Comparison of ENCODE assay signal across 27 cellular contexts in genomic region chr15:40534371-40534770, GRCh38.
"Had no signal": no experiment of that assay in that cellular context is flagged by ENCODE, and none has a peak within 500 bp of the region (broad histone marks: within the 10 kb centered on the region; RNA-seq: fewer than 3 reads in every experiment).

No MANE protein-coding gene starts in this region.

- H2AFZ ChIP-seq: PC-9 had no signal

- DNase-seq: activated CD4-positive, alpha-beta memory T cell treated with anti-CD3 and anti-CD28 coated beads, Interleukin-2, amount 10 ng/mL, durations not matched to agents 7 days and 5 days; activated CD4-positive, alpha-beta T cell treated with anti-CD3 and anti-CD28 coated beads for 36 hours; activated CD4-positive, alpha-beta T cell treated with anti-CD3 and anti-CD28 coated beads, Interleukin-2, amount 50 U/mL, for 1 hour; activated gamma-delta T cell treated with Interleukin-2 at 50 U/mL for 16 hours; activated naive CD4-positive, alpha-beta T cell treated with anti-CD3 and anti-CD28 coated beads, Interleukin-2, amount 50 U/mL, for 16 hours; activated naive CD8-positive, alpha-beta T cell treated with anti-CD3 and anti-CD28 coated beads, Interleukin-2, amount 10 ng/mL, durations not matched to agents 7 days and 5 days; activated T-cell treated with anti-CD3 and anti-CD28 coated beads for 4 hours; activated T-cell treated with anti-CD3 and anti-CD28 coated beads, Interleukin-2, amount 50 U/mL, for 48 hours; anterior cingulate cortex; cerebellar nuclear complex; NCI-H1092 treated with DMSO at 0.1 percent for 48 hours; NCI-H1417 treated with DMSO at 0.1 percent for 48 hours; NCI-H1694; NCI-H2029; NCI-H345; NCI-H510A; NCI-H69; NK-92 treated with Interleukin-12 subunit alpha and Interleukin-12 subunit beta, amount 100 ng/mL, for 24 hours; PC-9; SIG-M5; T-helper 1 cell had no signal

- H3K27ac Mint-ChIP-seq: activated CD4-positive, alpha-beta memory T cell treated with anti-CD3 and anti-CD28 coated beads, Interleukin-2, amount 10 ng/mL, durations not matched to agents 7 days and 5 days; activated CD4-positive, alpha-beta T cell treated with anti-CD3 and anti-CD28 coated beads for 36 hours; activated naive CD8-positive, alpha-beta T cell treated with anti-CD3 and anti-CD28 coated beads, Interleukin-2, amount 10 ng/mL, durations not matched to agents 7 days and 5 days; activated T-helper 17 cell treated with anti-CD3 and anti-CD28 coated beads, Interleukin-2, amount 50 U/mL, for 72 hours; IgD-negative memory B cell; T-helper 2 cell treated with Interferon-gamma antibody and Interleukin-4, amounts not matched to agents 5 μg/mL and 100 μg/mL, for 36 hours had no signal

- H3K27me3 Mint-ChIP-seq: activated CD4-positive, alpha-beta memory T cell treated with anti-CD3 and anti-CD28 coated beads, Interleukin-2, amount 10 ng/mL, durations not matched to agents 7 days and 5 days; activated CD4-positive, alpha-beta T cell treated with anti-CD3 and anti-CD28 coated beads for 36 hours; activated naive CD8-positive, alpha-beta T cell treated with anti-CD3 and anti-CD28 coated beads, Interleukin-2, amount 10 ng/mL, durations not matched to agents 7 days and 5 days; activated T-helper 17 cell treated with anti-CD3 and anti-CD28 coated beads, Interleukin-2, amount 50 U/mL, for 72 hours; IgD-negative memory B cell had no signal

- H3K4me1 Mint-ChIP-seq: activated CD4-positive, alpha-beta memory T cell treated with anti-CD3 and anti-CD28 coated beads, Interleukin-2, amount 10 ng/mL, durations not matched to agents 7 days and 5 days; activated CD4-positive, alpha-beta T cell treated with anti-CD3 and anti-CD28 coated beads for 36 hours; activated naive CD8-positive, alpha-beta T cell treated with anti-CD3 and anti-CD28 coated beads, Interleukin-2, amount 10 ng/mL, durations not matched to agents 7 days and 5 days had no signal

- ATAC-seq: activated CD4-positive, alpha-beta T cell treated with anti-CD3 and anti-CD28 coated beads for 36 hours; activated T-helper 17 cell treated with anti-CD3 and anti-CD28 coated beads, Interleukin-2, amount 50 U/mL, for 72 hours had no signal

- H3K9ac ChIP-seq: KMS-11 had no signal

- H3K36me3 ChIP-seq: adrenal gland had no signal

- H3K4me3 ChIP-seq: adrenal gland, PC-9, SK-N-MC had no signal

- H3K9me3 Mint-ChIP-seq: activated CD4-positive, alpha-beta memory T cell treated with anti-CD3 and anti-CD28 coated beads, Interleukin-2, amount 10 ng/mL, durations not matched to agents 7 days and 5 days; activated naive CD8-positive, alpha-beta T cell treated with anti-CD3 and anti-CD28 coated beads, Interleukin-2, amount 10 ng/mL, durations not matched to agents 7 days and 5 days; activated T-helper 17 cell treated with anti-CD3 and anti-CD28 coated beads, Interleukin-2, amount 50 U/mL, for 72 hours; IgD-negative memory B cell; T-helper 2 cell treated with Interferon-gamma antibody and Interleukin-4, amounts not matched to agents 5 μg/mL and 100 μg/mL, for 36 hours had no signal

- H3K9me3 ChIP-seq: adrenal gland had no signal

- H3K27ac ChIP-seq: adrenal gland, KMS-11, PC-9, SK-N-MC had no signal

- H3K4me2 ChIP-seq: KMS-11, PC-9 had no signal

- H3K4me3 Mint-ChIP-seq: activated CD4-positive, alpha-beta memory T cell treated with anti-CD3 and anti-CD28 coated beads, Interleukin-2, amount 10 ng/mL, durations not matched to agents 7 days and 5 days; activated CD4-positive, alpha-beta T cell treated with anti-CD3 and anti-CD28 coated beads for 36 hours; activated naive CD8-positive, alpha-beta T cell treated with anti-CD3 and anti-CD28 coated beads, Interleukin-2, amount 10 ng/mL, durations not matched to agents 7 days and 5 days; activated T-helper 17 cell treated with anti-CD3 and anti-CD28 coated beads, Interleukin-2, amount 50 U/mL, for 72 hours; T-helper 2 cell treated with Interferon-gamma antibody and Interleukin-4, amounts not matched to agents 5 μg/mL and 100 μg/mL, for 36 hours had no signal

- H3K27me3 ChIP-seq: adrenal gland had no signal
